ENCODE assay signal across 14 cellular contexts in the genomic region with DNA sequence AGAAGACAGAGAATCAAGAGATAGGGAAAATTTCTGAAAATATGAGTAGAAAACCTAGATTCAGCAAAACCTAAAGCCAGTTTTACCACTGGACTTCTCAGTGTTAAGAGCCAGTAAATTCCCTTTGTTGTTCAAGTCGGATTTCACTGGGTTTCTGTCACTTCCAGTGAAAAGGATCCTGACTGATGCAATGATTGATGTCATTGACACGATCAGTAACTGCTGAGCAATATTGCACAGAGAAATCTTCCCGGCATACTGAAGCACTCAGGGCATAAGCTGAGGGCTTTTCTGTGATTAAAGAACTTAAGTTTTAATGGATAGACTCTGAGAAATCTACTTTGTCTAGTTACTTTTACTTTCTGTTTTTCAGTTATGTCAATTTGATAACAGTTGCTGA.
DNase-seq lines count a peak whose midpoint lies in the region; ATAC-seq, FAIRE-seq and TF ChIP-seq lines count a peak whose summit lies in the region.
"Had no signal": no experiment of that assay in that cellular context is flagged by ENCODE, and none has a peak within 500 bp of the region (broad histone marks: within the 10 kb centered on the region; RNA-seq: fewer than 3 reads in every experiment).

No MANE protein-coding gene starts in this region.

- no peak for TF ChIP-seq CTCF in GM12878 (IDR thresholded peaks at IDR 0.05 in 2 of 3, conservative IDR thresholded peaks at IDR 0.05 in 1 of 3; ENCODE audit: control insufficient read depth in 2 of 3, extremely low read depth in 1 of 3, insufficient read depth in 1 of 3, low read depth in 3 of 3, low read length in 3 of 3)
- no peak for TF ChIP-seq CTCF in left lung (IDR thresholded peaks at IDR 0.05)
- no peak for TF ChIP-seq CTCF in GM20000 (IDR thresholded peaks at IDR 0.05; ENCODE audit: extremely low read depth, missing control alignments)

- H3K4me3 ChIP-seq in GM12878 = no peak overlapping the region
- peak overlapping the region in 1 of 2 donors; percentile 2 for H3K4me3 ChIP-seq in left lung
- H3K4me3 ChIP-seq: SJSA1, uterus had no signal

- H3K36me3 Mint-ChIP-seq in activated naive CD4-positive, alpha-beta T cell treated with anti-CD3 and anti-CD28 coated beads, Interleukin-2, amount 50 U/mL, for 24 hours = peaks cover 3% of the 10 kb centered on the region

- no peaks in the 10 kb centered on the region for H3K27me3 Mint-ChIP-seq in activated naive CD4-positive, alpha-beta T cell treated with anti-CD3 and anti-CD28 coated beads, Interleukin-2, amount 50 U/mL, for 24 hours

- no peaks in the 10 kb centered on the region for H3K27me3 ChIP-seq in GM12878 (replicated peaks in 1 of 2; ENCODE audit: control insufficient read depth in 2 of 2, insufficient read depth in 2 of 2, low read length in 1 of 2)
- H3K27me3 ChIP-seq in left lung = no peaks in the 10 kb centered on the region
- H3K27me3 ChIP-seq: SJSA1, uterus had no signal

- peaks cover 11% of the 10 kb centered on the region for H3K79me2 ChIP-seq in GM12878 (ENCODE audit: control insufficient read depth, insufficient read depth, low read length)

- no peak for FAIRE-seq in GM12878 (lab: Jason Lieb, UNC)

- RAD21 ChIA-PET in GM12878 (lab: Charles Lee; ENCODE audit: unreplicated experiment) = interaction anchor here (1.3 kb wide), 1 partner anchor 60 kb away, joined by 4 read pairs; no protein-coding TSS in a partner anchor

- ATAC-seq in GM12878 (peak; percentile 24; the same call in 1 of the 3 replicates), left lung (no peak)

- in situ Hi-C loops in GM12878 (cut with MboI) = no loop called here

- POLR2A ChIA-PET in GM12878 (lab: Charles Lee) = no interaction called here

- H3K4me3 Mint-ChIP-seq in activated naive CD4-positive, alpha-beta T cell treated with anti-CD3 and anti-CD28 coated beads, Interleukin-2, amount 50 U/mL, for 24 hours = peak overlapping the region; percentile 31

- peak overlapping the region; percentile 20 for H3K27ac Mint-ChIP-seq in activated naive CD4-positive, alpha-beta T cell treated with anti-CD3 and anti-CD28 coated beads, Interleukin-2, amount 50 U/mL, for 24 hours

- TF ChIP-seq EP300 in GM12878 (IDR thresholded peaks at IDR 0.05; ENCODE audit: borderline replicate concordance in 1 of 2, control insufficient read depth in 1 of 2, low read depth in 2 of 2, low read length in 2 of 2) = no peak

- no peak for DNase-seq in activated naive CD4-positive, alpha-beta T cell (lab: John Stamatoyannopoulos, UW)
- DNase-seq in GM12878 (ENCODE audit: low read depth, low spot score) (no peak), left lung (no peak), stromal cell of bone marrow (ENCODE audit: low read depth) (peak; percentile 17), GM20000 (ENCODE audit: low spot score) (no peak), NCI-H524 (lab: John Stamatoyannopoulos, UW) (no peak)
- no peak for DNase-seq in activated CD4-positive, CD25-positive, alpha-beta regulatory T cell treated with anti-CD3 and anti-CD28 coated beads, Interleukin-2, amount 50 U/mL, for 72 hours
- DNase-seq: activated CD4-positive, alpha-beta T cell treated with anti-CD3 and anti-CD28 coated beads for 4 hours; GDM1; hypothalamus; NCI-H1436; uterus had no signal

- no peak overlapping the region for H3K9ac ChIP-seq in GM12878 (ENCODE audit: control insufficient read depth, insufficient read depth, low read length)

- no peaks in the 10 kb centered on the region for H3K9me3 Mint-ChIP-seq in activated naive CD4-positive, alpha-beta T cell treated with anti-CD3 and anti-CD28 coated beads, Interleukin-2, amount 50 U/mL, for 24 hours

- CTCF ChIA-PET in GM12878 (lab: Yijun Ruan, JAX) = interaction anchor here (0.9 to 2.3 kb wide), 4 partner anchors 16 to 184 kb away, joined by 3 to 5 read pairs (median 3); no protein-coding TSS in a partner anchor

- no peak overlapping the region for H2AFZ ChIP-seq in GM12878 (ENCODE audit: control insufficient read depth, low read depth, low read length)

- H3K4me2 ChIP-seq in GM12878 (ENCODE audit: control insufficient read depth, insufficient read depth) = peak overlapping the region; percentile 44

- intact Hi-C loops in GM12878 (cut with micrococcal nuclease; ENCODE audit: unreplicated experiment) (no loop called here), left lung (cut with DNase I) (no loop called here)

- H3K36me3 ChIP-seq in GM12878 (ENCODE audit: control insufficient read depth in 2 of 2, insufficient read depth in 2 of 2, low read length in 1 of 2) (no peaks in the 10 kb centered on the region; a peak in 1 of 4 replicates), left lung (no peaks in the 10 kb centered on the region)
- H3K36me3 ChIP-seq: SJSA1, uterus had no signal

- SMC1A ChIA-PET in GM12878 (lab: Charles Lee; ENCODE audit: uncharacterized antibody, unreplicated experiment) = interaction anchor here (1.0 to 3.9 kb wide), 16 partner anchors 11 to 230 kb away, joined by 3 to 14 read pairs (median 4); no protein-coding TSS in a partner anchor

- H3K9me3 ChIP-seq in GM12878 (replicated peaks; ENCODE audit: control insufficient read depth, insufficient read depth, low read length) = no peaks in the 10 kb centered on the region
- no peaks in the 10 kb centered on the region for H3K9me3 ChIP-seq in left lung
- H3K9me3 ChIP-seq: SJSA1, uterus had no signal

- TF ChIP-seq POLR2A in GM12878 (IDR thresholded peaks at IDR 0.05; ENCODE audit: low read depth, low read length) = no peak

- TF ChIP-seq RAD21 in GM12878 (IDR thresholded peaks at IDR 0.05; ENCODE audit: insufficient read depth, low read depth, low read length) = no peak

- WGBS in GM12878 (ENCODE audit: insufficient coverage, insufficient replicate concordance, low lambda C conversion rate, missing lambda C conversion rate) = 88% methylated on average over 3 of the region's 3 CpGs

- H3K4me1 Mint-ChIP-seq in activated naive CD4-positive, alpha-beta T cell treated with anti-CD3 and anti-CD28 coated beads, Interleukin-2, amount 50 U/mL, for 24 hours = peaks cover 37% of the 10 kb centered on the region

- no peaks in the 10 kb centered on the region for H4K20me1 ChIP-seq in GM12878 (ENCODE audit: control insufficient read depth, insufficient read depth)

- H3K27ac ChIP-seq in GM12878 (ENCODE audit: control insufficient read depth, insufficient read depth) = peak overlapping the region; percentile 32
- H3K27ac ChIP-seq in left lung = peak overlapping the region; percentile 49 to 83
- H3K27ac ChIP-seq: SJSA1, uterus had no signal

- no TSS peak for BruUV-seq in GM12878 (replicated peaks; lab: Mats Ljungman, UMichigan)

- H3K4me1 ChIP-seq in GM12878 (ENCODE audit: control insufficient read depth, insufficient read depth, low read length) (peaks cover 20% of the 10 kb centered on the region), left lung (peaks cover 0 to 54% of the 10 kb centered on the region in 2 donors)
- H3K4me1 ChIP-seq: SJSA1 had no signal

TF ChIP-seq in GM12878, 131 proteins besides CTCF, POLR2A, EP300 and RAD21 (continues in another document):
- no peak for TF ChIP-seq EGR1 (IDR thresholded peaks at IDR 0.05; ENCODE audit: borderline replicate concordance in 1 of 2, low read depth in 2 of 2, low read length in 2 of 2)
- no peak for TF ChIP-seq CHD2 (IDR thresholded peaks at IDR 0.05; ENCODE audit: borderline replicate concordance, low read depth, low read length)
- TF ChIP-seq POU2F2 (IDR thresholded peaks at IDR 0.05; ENCODE audit: borderline replicate concordance, low read depth, low read length) = no peak
- TF ChIP-seq YY1 (IDR thresholded peaks at IDR 0.05; ENCODE audit: low read depth, low read length) = no peak
- TF ChIP-seq JUNB (IDR thresholded peaks at IDR 0.05) = no peak
- no peak for TF ChIP-seq SMAD1 (IDR thresholded peaks at IDR 0.05; ENCODE audit: low read depth, partially characterized antibody)
- no peak for TF ChIP-seq CBX5 (IDR thresholded peaks at IDR 0.05; ENCODE audit: low read depth)
- TF ChIP-seq LARP7 (IDR thresholded peaks at IDR 0.05) = no peak
- no peak for TF ChIP-seq SUZ12 (IDR thresholded peaks at IDR 0.05; ENCODE audit: unreplicated experiment)
- TF ChIP-seq BCL3 (IDR thresholded peaks at IDR 0.05; ENCODE audit: borderline replicate concordance, insufficient read depth, low read depth, low read length, poor library complexity, severe bottlenecking) = no peak
- TF ChIP-seq USF1 (IDR thresholded peaks at IDR 0.05; ENCODE audit: borderline replicate concordance, extremely low read length, insufficient read depth, low read depth, low read length) = no peak
- TF ChIP-seq ZSCAN29 (IDR thresholded peaks at IDR 0.05) = no peak
- TF ChIP-seq RELA (IDR thresholded peaks at IDR 0.05; ENCODE audit: borderline replicate concordance, partially characterized antibody) = no peak
- TF ChIP-seq POLR2AphosphoS2 (IDR thresholded peaks at IDR 0.05; ENCODE audit: low read depth, low read length) = no peak
- no peak for TF ChIP-seq RFX5 (IDR thresholded peaks at IDR 0.05; ENCODE audit: low read depth, low read length)
- TF ChIP-seq STAT1 (conservative IDR thresholded peaks at IDR 0.05) = no peak
